9 cellular contexts compared by ENCODE assay signal in genomic region chr14:64303471-64303917, GRCh38. TPM values are rescaled to one million over a fixed set of nuclear protein-coding genes. Genes with fewer than 3 reads are reported as not detected.
A peak's percentile ranks its signal among the peaks of the same experiment; 100 is the strongest.
DNase-seq lines count a peak whose midpoint lies in the region; ATAC-seq, FAIRE-seq and TF ChIP-seq lines count a peak whose summit lies in the region.
"Had no signal": no experiment of that assay in that cellular context is flagged by ENCODE, and none has a peak within 500 bp of the region (broad histone marks: within the 10 kb centered on the region; RNA-seq: fewer than 3 reads in every experiment).

No MANE protein-coding gene starts in this region.

- no peaks in the 10 kb centered on the region for H3K79me2 ChIP-seq in GM12878 (ENCODE audit: control insufficient read depth, insufficient read depth, low read length)

- TF ChIP-seq RAD21 in GM12878 (IDR thresholded peaks at IDR 0.05; ENCODE audit: insufficient read depth, low read depth, low read length), result peak; percentile 88

- peak; percentile 60 for ATAC-seq in HG03175 (IDR thresholded peaks at IDR 0.05; ENCODE audit: unreplicated experiment)
- ATAC-seq in GM12878, result peak; percentile 93
- ATAC-seq in HG03520 (IDR thresholded peaks at IDR 0.05; ENCODE audit: unreplicated experiment), result no peak

- H3K36me3 ChIP-seq in GM12878 (ENCODE audit: control insufficient read depth in 2 of 2, insufficient read depth in 2 of 2, low read length in 1 of 2), result no peaks in the 10 kb centered on the region
- H3K36me3 ChIP-seq: SJSA1 had no signal

- CTCF ChIA-PET in GM12878 (lab: Yijun Ruan, JAX), result interaction anchor here (0.5 to 6.8 kb wide), 76 partner anchors 9 to 915 kb away, joined by 3 to 74 read pairs (median 4); partner anchors contain the start of gene ESR2

- TF ChIP-seq EP300 in GM12878 (IDR thresholded peaks at IDR 0.05; ENCODE audit: borderline replicate concordance in 1 of 2, control insufficient read depth in 1 of 2, low read depth in 2 of 2, low read length in 2 of 2), result no peak

- intact Hi-C loops in GM12878 (cut with micrococcal nuclease; ENCODE audit: unreplicated experiment), result loop anchor here (2.0 to 5.0 kb wide), 2 partner anchors 291 to 505 kb away; no protein-coding TSS in a partner anchor

- peak; percentile 77 for DNase-seq in DMS 273 (lab: John Stamatoyannopoulos, UW; ENCODE audit: unreplicated experiment)
- peak; percentile 80 for DNase-seq in NCI-H524 treated with DMSO at 0.1 percent for 48 hours (lab: John Stamatoyannopoulos, UW)
- peak; percentile 28 for DNase-seq in GM12878 (ENCODE audit: low read depth, low spot score)
- DNase-seq in iPS-NIHi7 (ENCODE audit: extremely low spot score), result peak; percentile 86
- peak; percentile 86 for DNase-seq in superior temporal gyrus (ENCODE audit: extremely low spot score)
- DNase-seq in stimulated activated CD4-positive, alpha-beta T cell treated with anti-CD3 and anti-CD28 coated beads, Interleukin-4, amount 100 ng/mL, for 24 hours, result no peak

- POLR2A ChIA-PET in GM12878 (lab: Charles Lee), result interaction anchor here (0.6 kb wide), 1 partner anchor 534 kb away, joined by 3 read pairs; no protein-coding TSS in a partner anchor

- SMC1A ChIA-PET in GM12878 (lab: Charles Lee; ENCODE audit: uncharacterized antibody, unreplicated experiment), result interaction anchor here (0.6 to 3.7 kb wide), 35 partner anchors 8 to 670 kb away, joined by 3 to 24 read pairs (median 4); partner anchors contain the start of gene ESR2

- peak; percentile 66 to 72 (median 67) for TF ChIP-seq CTCF in GM12878 (IDR thresholded peaks at IDR 0.05 in 2 of 3, conservative IDR thresholded peaks at IDR 0.05 in 1 of 3; ENCODE audit: control insufficient read depth in 2 of 3, extremely low read depth in 1 of 3, insufficient read depth in 1 of 3, low read depth in 3 of 3, low read length in 3 of 3)

- no peak overlapping the region for H3K4me3 ChIP-seq in GM12878
- H3K4me3 ChIP-seq: SJSA1 had no signal

- BruUV-seq in GM12878 (replicated peaks; lab: Mats Ljungman, UMichigan), result no TSS peak

- no peaks in the 10 kb centered on the region for H4K20me1 ChIP-seq in GM12878 (ENCODE audit: control insufficient read depth, insufficient read depth)

- in situ Hi-C loops in GM12878 (cut with MboI), result loop anchor here (5.0 kb wide), 1 partner anchor 506 kb away; no protein-coding TSS in a partner anchor

- RAD21 ChIA-PET in GM12878 (lab: Charles Lee; ENCODE audit: unreplicated experiment), result interaction anchor here (0.5 to 4.6 kb wide), 43 partner anchors 9 to 1299 kb away, joined by 3 to 34 read pairs (median 3); partner anchors contain the start of genes ESR2, SYNE2 and WDR89

- H3K27me3 ChIP-seq in GM12878 (replicated peaks in 1 of 2; ENCODE audit: control insufficient read depth in 2 of 2, insufficient read depth in 2 of 2, low read length in 1 of 2), result no peaks in the 10 kb centered on the region
- H3K27me3 ChIP-seq: SJSA1 had no signal

- H3K27ac ChIP-seq in GM12878 (ENCODE audit: control insufficient read depth, insufficient read depth), result no peak overlapping the region
- H3K27ac ChIP-seq: SJSA1 had no signal

- no peak overlapping the region for H2AFZ ChIP-seq in GM12878 (ENCODE audit: control insufficient read depth, low read depth, low read length)

- no peaks in the 10 kb centered on the region for H3K9me3 ChIP-seq in GM12878 (replicated peaks; ENCODE audit: control insufficient read depth, insufficient read depth, low read length)
- H3K9me3 ChIP-seq: SJSA1 had no signal

- no peak overlapping the region for H3K4me2 ChIP-seq in GM12878 (ENCODE audit: control insufficient read depth, insufficient read depth)

- no peak for TF ChIP-seq POLR2A in GM12878 (IDR thresholded peaks at IDR 0.05; ENCODE audit: low read depth, low read length)

- no peaks in the 10 kb centered on the region for H3K4me1 ChIP-seq in GM12878 (ENCODE audit: control insufficient read depth, insufficient read depth, low read length)
- H3K4me1 ChIP-seq: SJSA1 had no signal

- 25% methylated on average over 4 of the region's 4 CpGs for WGBS in GM12878 (ENCODE audit: insufficient coverage, insufficient replicate concordance, low lambda C conversion rate, missing lambda C conversion rate)

- H3K9ac ChIP-seq in GM12878 (ENCODE audit: control insufficient read depth, insufficient read depth, low read length), result no peak overlapping the region

- FAIRE-seq in GM12878 (lab: Jason Lieb, UNC), result peak; percentile 65

TF ChIP-seq in GM12878, 131 proteins besides CTCF, POLR2A, EP300 and RAD21:
- peak; percentile 77; the same call in 1 of the 2 replicates for TF ChIP-seq SMC3 (IDR thresholded peaks at IDR 0.05; ENCODE audit: borderline replicate concordance, low read length)
- TF ChIP-seq FOXM1 (IDR thresholded peaks at IDR 0.05; ENCODE audit: low read depth, low read length), result peak; percentile 39; the same call in 1 of the 2 replicates
- no peak for TF ChIP-seq ZNF207 (IDR thresholded peaks at IDR 0.05; ENCODE audit: borderline replicate concordance)
TF ChIP-seq in GM12878: peak in this region for 2.

RNA-seq across cellular contexts. Expression of gene ESR2, which starts 9.3 kb away (rescaled TPM):
- total RNA-seq in GM12878 (2013; cell fraction: nucleolus; rRNA removed), result 59.7 and 63.0 TPM in 2 replicates
- 1.0 and 1.1 TPM in 2 replicates for total RNA-seq in GM12878 (2014; rRNA removed)
- total RNA-seq in GM12878 (2014; rRNA removed; fragmentation: Illumina TruSeq; extraction: Trizol), result 0.85 and 1.1 TPM in 2 replicates
- total RNA-seq in GM12878 (2021), result 1.1 and 1.6 TPM in 2 replicates
- polyA plus RNA-seq in GM12878 (2011; ENCODE audit: low read depth), result 0.92 TPM
- 2.6 TPM in 2 replicates for polyA plus RNA-seq in GM12878 (2011; rRNA removed)
- polyA plus RNA-seq in GM12878 (2011; cell fraction: cytosol; rRNA removed), result 1.4 and 1.7 TPM in 2 replicates
- 5.4 and 6.5 TPM in 2 replicates for polyA plus RNA-seq in GM12878 (2011; cell fraction: nucleus; rRNA removed)
- polyA plus RNA-seq in GM12878 (2012), result 1.6 and 1.9 TPM in 2 replicates
- 0.54 and 0.76 TPM in 2 replicates for polyA plus RNA-seq in GM12878 (2014; fragmentation: Illumina TruSeq; extraction: Trizol)
- polyA plus RNA-seq in GM12878 (2014; fragmentation: Nextera tagmentation; extraction: Ambion mirVana), result under 1 TPM; 0.29 to 0.31 TPM
- polyA plus RNA-seq in GM12878 (2014; rRNA removed), result 1.0 and 1.3 TPM in 2 replicates
- under 1 TPM; 0.44 to 0.59 TPM for polyA plus RNA-seq in GM12878 (2016; fragmentation: Nextera tagmentation; extraction: Ambion mirVana)
- 8.4 and 8.6 TPM in 2 replicates for polyA minus RNA-seq in GM12878 (2011; rRNA and poly(A)+ RNA removed)
- polyA minus RNA-seq in GM12878 (2011; cell fraction: cytosol; rRNA and poly(A)+ RNA removed), result 0.80 and 0.83 TPM in 2 replicates
- 8.1 and 12.1 TPM in 2 replicates for polyA minus RNA-seq in GM12878 (2011; cell fraction: nucleus; rRNA and poly(A)+ RNA removed)
